Comparison of ENCODE assay signal across 8 cellular contexts in genomic region chrX:74419861-74420193, GRCh38. TPM values are rescaled to one million over a fixed set of nuclear protein-coding genes. Genes with fewer than 3 reads are reported as not detected.
A peak's percentile ranks its signal among the peaks of the same experiment; 100 is the strongest.
DNase-seq lines count a peak whose midpoint lies in the region; ATAC-seq and TF ChIP-seq lines count a peak whose summit lies in the region.

No MANE protein-coding gene starts in this region.

- H3K27ac Mint-ChIP-seq in type B pancreatic cell = peak overlapping the region; percentile 88

- ATAC-seq in lung (ENCODE audit: insufficient read depth, low FRiP score) (no peak), GM18873 (IDR thresholded peaks at IDR 0.05; ENCODE audit: low FRiP score, unreplicated experiment) (no peak), GM21529 (IDR thresholded peaks at IDR 0.05; ENCODE audit: unreplicated experiment) (no peak)

- H3K36me3 Mint-ChIP-seq in type B pancreatic cell = no peaks in the 10 kb centered on the region

- H3K4me3 Mint-ChIP-seq in type B pancreatic cell = peak overlapping the region; percentile 94

- no peaks in the 10 kb centered on the region for H3K4me1 ChIP-seq in lung (ENCODE audit: control insufficient read depth in 2 of 2, insufficient read depth in 2 of 2, low read length in 2 of 2)

- H3K4me1 Mint-ChIP-seq in type B pancreatic cell (ENCODE audit: unreplicated experiment) = peaks cover 12% of the 10 kb centered on the region

- H3K36me3 ChIP-seq in lung (ENCODE audit: control insufficient read depth in 2 of 2, insufficient read depth in 2 of 2, low read length in 2 of 2) = no peaks in the 10 kb centered on the region

- H3K27ac ChIP-seq in lung (ENCODE audit: low read depth in 1 of 2, low read length in 1 of 2) = peak overlapping the region; percentile 7 to 95

- H3K4me3 ChIP-seq in AG10803 (ENCODE audit: low read length) (peak overlapping the region; percentile 67), lung (no peak overlapping the region)

- no peaks in the 10 kb centered on the region for H3K9me3 Mint-ChIP-seq in type B pancreatic cell

- DNase-seq in AG10803 (ENCODE audit: low read depth) = no peak
- peak; percentile 56 for DNase-seq in M059J (ENCODE audit: low read depth)
- peak; percentile 7 for DNase-seq in cerebellum (ENCODE audit: low spot score)
- DNase-seq in lung (ENCODE audit: low spot score) = no peak
- DNase-seq in type B pancreatic cell (ENCODE audit: extremely low spot score, unreplicated experiment) = no peak
- no peak for DNase-seq in central memory CD4-positive, alpha-beta T cell

- 2 to 46% methylated on average over 12 to 20 of the region's 20 CpGs for WGBS in lung, 2 donors

- H3K9me3 ChIP-seq in lung (ENCODE audit: control insufficient read depth in 2 of 2, insufficient read depth in 1 of 2, low read length in 1 of 2) = peaks cover 0 to 4% of the 10 kb centered on the region in 2 donors

- H3K27me3 ChIP-seq in lung (ENCODE audit: control insufficient read depth, insufficient read depth) = no peaks in the 10 kb centered on the region

- no peak for TF ChIP-seq CTCF in AG10803 (conservative IDR thresholded peaks at IDR 0.05; ENCODE audit: low read length)
- no peak for TF ChIP-seq CTCF in lung (IDR thresholded peaks at IDR 0.05; ENCODE audit: control extremely low read depth, extremely low read depth)
- no peak for TF ChIP-seq CTCF in type B pancreatic cell (conservative IDR thresholded peaks at IDR 0.05)

- peaks cover 3% of the 10 kb centered on the region for H3K27me3 Mint-ChIP-seq in type B pancreatic cell

RNA-seq across cellular contexts. Expression of gene SLC16A2, which starts 1.5 kb away (rescaled TPM):
- total RNA-seq in M059J (2014; rRNA removed; shearing (Covaris generic)) = 56.5 and 78.7 TPM in 2 replicates
- total RNA-seq in cerebellum (17.9 TPM), lung (10 to 100 TPM; 12.1 to 13.4 TPM), type B pancreatic cell (ENCODE audit: low replicate concordance) (10.0 and 17.0 TPM in 2 replicates)
- 1 to 10 TPM; 2.1 to 4.5 TPM for polyA plus RNA-seq in lung

Comparison
In these comparisons a context has a peak if more than half of its experiments do, and no peak if none do; other contexts are left out.
1. DNase-seq: peak in M059J (single experiment) and cerebellum (single experiment); none in AG10803 (single experiment), lung (single experiment), type B pancreatic cell (single experiment) and central memory CD4-positive, alpha-beta T cell (single experiment).